In the genomic region with DNA sequence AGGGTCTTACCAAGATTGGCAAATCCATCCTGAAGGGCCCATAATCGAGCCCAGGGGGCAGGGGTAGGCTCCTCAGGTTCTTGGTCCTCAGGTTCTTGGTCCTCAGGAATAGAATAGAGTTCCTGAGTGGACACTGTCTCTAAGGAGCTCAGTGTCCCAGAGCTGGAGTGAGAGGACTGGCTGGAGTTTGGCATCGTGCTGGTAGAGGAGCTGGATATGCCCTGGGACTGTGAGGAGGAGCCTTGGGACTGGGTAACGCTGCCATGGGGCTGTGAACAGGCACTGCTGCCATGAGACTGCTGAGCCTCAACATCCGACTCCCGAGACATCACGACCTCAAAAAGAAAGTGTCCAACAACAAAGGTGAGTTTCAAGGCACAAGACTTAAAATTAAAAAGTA, we compare ENCODE assay signal across 31 cellular contexts.
"Had no signal": no experiment of that assay in that cellular context is flagged by ENCODE, and none has a peak within 500 bp of the region (broad histone marks: within the 10 kb centered on the region; RNA-seq: fewer than 3 reads in every experiment).

No MANE protein-coding gene starts in this region.

- H3K4me1 ChIP-seq: gastrocnemius medialis, left ventricle myocardium inferior, parathyroid adenoma, psoas muscle, sigmoid colon, tibial artery had no signal

- H3K9ac ChIP-seq: parathyroid adenoma had no signal

- H3K27ac Mint-ChIP-seq: activated CD4-positive, alpha-beta memory T cell treated with anti-CD3 and anti-CD28 coated beads for 36 hours; activated CD4-positive, alpha-beta T cell treated with anti-CD3 and anti-CD28 coated beads, Interleukin-2, amount 10 ng/mL, durations not matched to agents 24 days and 14 days; stimulated activated naive B cell treated with anti-CD40 and anti-IgM and Interleukin-4, amounts not matched to agents 10 μg/mL and 1 μg/mL and 100 μg/mL, for 72 hours had no signal

- H3K27ac ChIP-seq: brain microvascular endothelial cell, coronary artery, dorsolateral prefrontal cortex, gastrocnemius medialis, left ventricle myocardium inferior, parathyroid adenoma, psoas muscle, sigmoid colon, stomach, tibial artery, WERI-Rb-1 had no signal

- ATAC-seq: gastrocnemius medialis; naive thymus-derived CD8-positive, alpha-beta T cell; psoas muscle; stimulated activated naive B cell treated with anti-CD40 and anti-IgM and Interleukin-4, amounts not matched to agents 10 μg/mL and 1 μg/mL and 100 μg/mL, for 72 hours had no signal

- H3K36me3 ChIP-seq: brain microvascular endothelial cell, gastrocnemius medialis, left ventricle myocardium inferior, sigmoid colon, tibial artery had no signal

- DNase-seq: activated CD4-positive, alpha-beta memory T cell treated with anti-CD3 and anti-CD28 coated beads for 36 hours; activated CD4-positive, alpha-beta T cell treated with anti-CD3 and anti-CD28 coated beads, Interleukin-2, amount 10 ng/mL, durations not matched to agents 24 days and 14 days; activated CD4-positive, CD25-positive, alpha-beta regulatory T cell treated with anti-CD3 and anti-CD28 coated beads, Interleukin-2, amount 50 U/mL, for 72 hours; activated CD8-positive, alpha-beta memory T cell treated with anti-CD3 and anti-CD28 coated beads, Interleukin-2, amount 50 U/mL, for 4 hours; activated gamma-delta T cell treated with Interleukin-2 at 50 U/mL for 16 hours; activated naive CD4-positive, alpha-beta T cell treated with anti-CD3 and anti-CD28 coated beads, Interleukin-2, amount 50 U/mL, for 16 hours; activated T-cell treated with anti-CD3 and anti-CD28 coated beads, Interleukin-2, amount 50 U/mL, for 1 hour; amniotic stem cell; brain microvascular endothelial cell; dorsolateral prefrontal cortex; effector memory CD4-positive, alpha-beta T cell; erythroblast; gastrocnemius medialis; glutamatergic neuron; left ventricle myocardium inferior; naive thymus-derived CD8-positive, alpha-beta T cell; occipital lobe; psoas muscle; sigmoid colon; small intestine; stimulated activated CD4-positive, alpha-beta T cell treated with anti-CD3 and anti-CD28 coated beads, Interleukin-1b, Interleukin-23, amount 100 ng/mL, for 48 hours; stimulated activated CD4-positive, alpha-beta T cell treated with anti-CD3 and anti-CD28 coated beads, Interleukin-4, amount 100 ng/mL, for 4 hours; stimulated activated CD8-positive, alpha-beta memory T cell treated with anti-CD3 and anti-CD28 coated beads, Interleukin-4, amount 100 ng/mL, for 48 hours; stimulated activated naive B cell treated with anti-CD40 and anti-IgM and Interleukin-4, amounts not matched to agents 10 μg/mL and 1 μg/mL and 100 μg/mL, for 72 hours; stomach; T-helper 9 cell; tibial artery; WERI-Rb-1 had no signal

- H3K27me3 ChIP-seq: brain microvascular endothelial cell, dorsolateral prefrontal cortex, gastrocnemius medialis, sigmoid colon, stomach, tibial artery had no signal

- H3K4me3 Mint-ChIP-seq: activated CD4-positive, alpha-beta memory T cell treated with anti-CD3 and anti-CD28 coated beads for 36 hours; activated CD4-positive, alpha-beta T cell treated with anti-CD3 and anti-CD28 coated beads, Interleukin-2, amount 10 ng/mL, durations not matched to agents 24 days and 14 days; naive thymus-derived CD8-positive, alpha-beta T cell; neural crest cell; stimulated activated naive B cell treated with anti-CD40 and anti-IgM and Interleukin-4, amounts not matched to agents 10 μg/mL and 1 μg/mL and 100 μg/mL, for 72 hours had no signal

- H3K4me3 ChIP-seq: coronary artery, dorsolateral prefrontal cortex, gastrocnemius medialis, left ventricle myocardium inferior, psoas muscle, sigmoid colon, stomach, tibial artery had no signal

- H3K9me3 Mint-ChIP-seq: activated CD4-positive, alpha-beta memory T cell treated with anti-CD3 and anti-CD28 coated beads for 36 hours; activated CD4-positive, alpha-beta T cell treated with anti-CD3 and anti-CD28 coated beads, Interleukin-2, amount 10 ng/mL, durations not matched to agents 24 days and 14 days; naive thymus-derived CD8-positive, alpha-beta T cell; neural crest cell; stimulated activated naive B cell treated with anti-CD40 and anti-IgM and Interleukin-4, amounts not matched to agents 10 μg/mL and 1 μg/mL and 100 μg/mL, for 72 hours had no signal

- H3K9me3 ChIP-seq: gastrocnemius medialis, left ventricle myocardium inferior, psoas muscle, sigmoid colon, stomach, tibial artery had no signal
